In genomic region chr6:37972994-37973757, GRCh38 we compare ENCODE assay signal across 24 cellular contexts.
DNase-seq lines count a peak whose midpoint lies in the region; ATAC-seq, FAIRE-seq and TF ChIP-seq lines count a peak whose summit lies in the region.
"Had no signal": no experiment of that assay in that cellular context is flagged by ENCODE, and none has a peak within 500 bp of the region (broad histone marks: within the 10 kb centered on the region; RNA-seq: fewer than 3 reads in every experiment).

No MANE protein-coding gene starts in this region.

- POLR2A ChIA-PET in activated CD4-positive, alpha-beta T cell treated with anti-CD3 and anti-CD28 coated beads for 36 hours (lab: Charles Lee), result no interaction called here

- CTCF ChIA-PET in activated CD4-positive, alpha-beta T cell treated with anti-CD3 and anti-CD28 coated beads for 36 hours (lab: Charles Lee), result no interaction called here

- peak; percentile 39 for ATAC-seq in activated CD4-positive, alpha-beta T cell treated with anti-CD3 and anti-CD28 coated beads for 36 hours
- ATAC-seq in GM19455 (IDR thresholded peaks at IDR 0.05; ENCODE audit: unreplicated experiment), result no peak

- H3K27me3 ChIP-seq in Loucy (ENCODE audit: insufficient read depth, low read length, poor library complexity, severe bottlenecking), result no peaks in the 10 kb centered on the region

- H3K36me3 ChIP-seq in Loucy (ENCODE audit: insufficient read depth, low read length), result peaks cover 13% of the 10 kb centered on the region

- no peak for TF ChIP-seq CTCF in Loucy (conservative IDR thresholded peaks at IDR 0.05; ENCODE audit: low read length)
- TF ChIP-seq CTCF in osteocyte (IDR thresholded peaks at IDR 0.05), result no peak

- peak overlapping the region; percentile 49 for H3K27ac Mint-ChIP-seq in activated CD4-positive, alpha-beta T cell treated with anti-CD3 and anti-CD28 coated beads for 36 hours
- peak overlapping the region; percentile 58 for H3K27ac Mint-ChIP-seq in osteocyte (ENCODE audit: unreplicated experiment)
- H3K27ac Mint-ChIP-seq: activated CD4-positive, alpha-beta T cell treated with anti-CD3 and anti-CD28 coated beads, Interleukin-2, amount 10 ng/mL, durations not matched to agents 7 days and 5 days; activated naive CD4-positive, alpha-beta T cell treated with anti-CD3 and anti-CD28 coated beads for 36 hours had no signal

- H3F3A ChIP-seq in Loucy (ENCODE audit: low read depth), result peaks cover 6% of the 10 kb centered on the region

- H3K9ac ChIP-seq in Loucy (ENCODE audit: low read depth, low read length, poor library complexity, severe bottlenecking), result peak overlapping the region; percentile 33

- H3K4me3 ChIP-seq in Loucy (ENCODE audit: low read length, poor library complexity, severe bottlenecking), result peak overlapping the region; percentile 37
- H3K4me3 ChIP-seq: skin epidermis had no signal

- H3K27me3 Mint-ChIP-seq in activated CD4-positive, alpha-beta T cell treated with anti-CD3 and anti-CD28 coated beads for 36 hours, result no peaks in the 10 kb centered on the region
- H3K27me3 Mint-ChIP-seq in osteocyte (ENCODE audit: unreplicated experiment), result no peaks in the 10 kb centered on the region
- H3K27me3 Mint-ChIP-seq: activated CD4-positive, alpha-beta T cell treated with anti-CD3 and anti-CD28 coated beads, Interleukin-2, amount 10 ng/mL, durations not matched to agents 7 days and 5 days had no signal

- no peaks in the 10 kb centered on the region for H4K20me1 ChIP-seq in Loucy (ENCODE audit: insufficient read depth, low read length, poor library complexity, severe bottlenecking)

- H3K4me1 Mint-ChIP-seq in activated CD4-positive, alpha-beta T cell treated with anti-CD3 and anti-CD28 coated beads for 36 hours, result peaks cover 41% of the 10 kb centered on the region
- peaks cover 10% of the 10 kb centered on the region for H3K4me1 Mint-ChIP-seq in osteocyte (ENCODE audit: unreplicated experiment)

- no peak for FAIRE-seq in RCC 7860 (lab: Jason Lieb, UNC)
- FAIRE-seq: A204.1, endothelial cell of umbilical vein, frontal cortex had no signal

- H2AFZ ChIP-seq in Loucy (ENCODE audit: low read length), result no peak overlapping the region

- H3K4me1 ChIP-seq in Loucy (ENCODE audit: insufficient read depth, low read length, poor library complexity, severe bottlenecking), result peaks cover 37% of the 10 kb centered on the region

- no peak overlapping the region for H3K4me3 Mint-ChIP-seq in activated CD4-positive, alpha-beta T cell treated with anti-CD3 and anti-CD28 coated beads for 36 hours
- no peak overlapping the region for H3K4me3 Mint-ChIP-seq in osteocyte (ENCODE audit: unreplicated experiment)
- H3K4me3 Mint-ChIP-seq: activated CD4-positive, alpha-beta T cell treated with anti-CD3 and anti-CD28 coated beads, Interleukin-2, amount 10 ng/mL, durations not matched to agents 7 days and 5 days; activated naive CD4-positive, alpha-beta T cell treated with anti-CD3 and anti-CD28 coated beads for 36 hours; CD14-positive monocyte; nephron had no signal

- DNase-seq in activated CD4-positive, alpha-beta T cell treated with anti-CD3 and anti-CD28 coated beads for 36 hours, result no peak
- no peak for DNase-seq in activated CD4-positive, alpha-beta T cell treated with anti-CD3 and anti-CD28 coated beads, Interleukin-2, amount 50 U/mL, for 1 hour
- DNase-seq in dedifferentiated amniotic fluid mesenchymal stem cell (ENCODE audit: extremely low spot score) (peak; percentile 34), osteocyte (ENCODE audit: extremely low spot score, unreplicated experiment) (no peak), RCC 7860 (ENCODE audit: low spot score) (no peak)
- no peak for DNase-seq in effector CD8-positive, alpha-beta T cell (lab: John Stamatoyannopoulos, UW)
- DNase-seq: activated CD4-positive, alpha-beta T cell treated with anti-CD3 and anti-CD28 coated beads, Interleukin-2, amount 10 ng/mL, durations not matched to agents 7 days and 5 days; activated naive CD4-positive, alpha-beta T cell treated with anti-CD3 and anti-CD28 coated beads for 36 hours; cortex of kidney; DMS153; KG1; kidney glomerular epithelial cell; NCI-H1092; NCI-H2081; NCI-H446 treated with DMSO at 0.1 percent for 48 hours; stimulated activated CD4-positive, alpha-beta T cell treated with anti-CD3 and anti-CD28 coated beads, Interleukin-2, amount 100 ng/mL, for 48 hours had no signal

- H3K9me2 ChIP-seq in Loucy (replicated peaks; ENCODE audit: low read depth, low read length), result no peaks in the 10 kb centered on the region

- H3K36me3 Mint-ChIP-seq in activated CD4-positive, alpha-beta T cell treated with anti-CD3 and anti-CD28 coated beads for 36 hours (ENCODE audit: low read depth), result peaks cover 34% of the 10 kb centered on the region
- H3K36me3 Mint-ChIP-seq in osteocyte (ENCODE audit: unreplicated experiment), result peaks cover 14% of the 10 kb centered on the region

- peaks cover 18% of the 10 kb centered on the region for H3K9me3 ChIP-seq in Loucy (ENCODE audit: insufficient read depth, low read depth, low read length)

- peak overlapping the region; percentile 72 for H3K4me2 ChIP-seq in Loucy (ENCODE audit: low read depth, low read length, poor library complexity, severe bottlenecking)

- intact Hi-C loops in activated CD4-positive, alpha-beta T cell treated with anti-CD3 and anti-CD28 coated beads for 36 hours (cut with DNase I, micrococcal nuclease), result no loop called here

- H3K79me2 ChIP-seq in Loucy (ENCODE audit: insufficient read depth, low read length), result peaks cover 91% of the 10 kb centered on the region

- H3K9me3 Mint-ChIP-seq in activated CD4-positive, alpha-beta T cell treated with anti-CD3 and anti-CD28 coated beads for 36 hours (ENCODE audit: low read depth), result peaks cover 7% of the 10 kb centered on the region
- peaks cover 6% of the 10 kb centered on the region for H3K9me3 Mint-ChIP-seq in osteocyte (ENCODE audit: unreplicated experiment)
